8 cellular contexts compared by ENCODE assay signal in genomic region chr11:57335343-57336110, GRCh38. TPM values are rescaled to one million over a fixed set of nuclear protein-coding genes. Genes with fewer than 3 reads are reported as not detected.
DNase-seq lines count a peak whose midpoint lies in the region; ATAC-seq and TF ChIP-seq lines count a peak whose summit lies in the region.

SSRP1 (minus strand) TSS chr11:57335892; CDS start chr11:57335121, 771 bp downstream.

- H3K4me1 ChIP-seq in KMS-11 (ENCODE audit: low read depth, poor library complexity, severe bottlenecking), result peaks cover 22% of the 10 kb centered on the region

- H3K4me1 Mint-ChIP-seq in activated T-helper 2 cell treated with anti-CD3 and anti-CD28 coated beads, Interferon-gamma antibody, Interleukin-2, Interleukin-4, amounts not matched to agents 10 μg/mL and 5 μg/mL and 100 μg/mL, durations not matched to agents 14 hours and 24 hours and 36 hours (ENCODE audit: low read depth), result peaks cover 29% of the 10 kb centered on the region
- H3K4me1 Mint-ChIP-seq in natural killer cell treated with Interleukin-12 subunit alpha and Interleukin-12 subunit beta and Interleukin-15 and Interleukin-18, amount 100 ng/mL, for 72 hours (ENCODE audit: low read depth in 2 of 2), result peaks cover 28 to 32% of the 10 kb centered on the region in 2 donors

- H3K4me2 ChIP-seq in KMS-11, result peak within 1 kb of the TSS; percentile 84

- peak within 1 kb of the TSS; percentile 94 for H3K9ac ChIP-seq in KMS-11

- peak within 1 kb of the TSS; percentile 92 for H3K4me3 Mint-ChIP-seq in activated T-helper 2 cell treated with anti-CD3 and anti-CD28 coated beads, Interferon-gamma antibody, Interleukin-2, Interleukin-4, amounts not matched to agents 10 μg/mL and 5 μg/mL and 100 μg/mL, durations not matched to agents 14 hours and 24 hours and 36 hours (ENCODE audit: low read depth)
- H3K4me3 Mint-ChIP-seq in natural killer cell treated with Interleukin-12 subunit alpha and Interleukin-12 subunit beta and Interleukin-15 and Interleukin-18, amount 100 ng/mL, for 72 hours, result peak within 1 kb of the TSS; percentile 99

- H4K20me1 ChIP-seq in KMS-11 (ENCODE audit: insufficient read depth), result no peaks in the 10 kb centered on the region

- H3K36me3 Mint-ChIP-seq in activated T-helper 2 cell treated with anti-CD3 and anti-CD28 coated beads, Interferon-gamma antibody, Interleukin-2, Interleukin-4, amounts not matched to agents 10 μg/mL and 5 μg/mL and 100 μg/mL, durations not matched to agents 14 hours and 24 hours and 36 hours (ENCODE audit: low read depth), result peaks cover 46% of the 10 kb centered on the region
- H3K36me3 Mint-ChIP-seq in natural killer cell treated with Interleukin-12 subunit alpha and Interleukin-12 subunit beta and Interleukin-15 and Interleukin-18, amount 100 ng/mL, for 72 hours, result peaks cover 10% of the 10 kb centered on the region

- H3K36me3 ChIP-seq in KMS-11 (ENCODE audit: insufficient read depth), result peaks cover 4% of the 10 kb centered on the region; the same call in 1 of the 2 replicates

- no peak for TF ChIP-seq CTCF in KMS-11 (conservative IDR thresholded peaks at IDR 0.05; ENCODE audit: low read depth, low read length)
- no peak for TF ChIP-seq CTCF in fibroblast of pulmonary artery (IDR thresholded peaks at IDR 0.05; ENCODE audit: low read length, missing control alignments)

- H3K4me3 ChIP-seq in KMS-11 (IDR thresholded peaks at IDR 0.05; ENCODE audit: insufficient read depth, low read depth, low read length), result no peak within 1 kb of the TSS
- H3K4me3 ChIP-seq in fibroblast of pulmonary artery (replicated peaks; ENCODE audit: low read depth, low read length), result peak within 1 kb of the TSS; percentile 79

- ATAC-seq in GM21786 (IDR thresholded peaks at IDR 0.05; ENCODE audit: unreplicated experiment), result peak; percentile 99
- peak; percentile 98 to 99 for ATAC-seq in natural killer cell treated with Interleukin-12 subunit alpha and Interleukin-12 subunit beta and Interleukin-15 and Interleukin-18, amount 100 ng/mL, for 72 hours
- ATAC-seq in stimulated activated naive CD8-positive, alpha-beta T cell treated with anti-CD3 and anti-CD28 coated beads, Interleukin-15, Interleukin-2, amounts not matched to agents 100 U/mL and 50 U/mL, for 24 hours, result peak; percentile 98

- DNase-seq in Daoy (ENCODE audit: low read depth) (peak; percentile 94), RPMI7951 (ENCODE audit: low read depth) (peak; percentile 85), fibroblast of pulmonary artery (ENCODE audit: low read depth) (peak; percentile 87)
- peak; percentile 81 for DNase-seq in activated T-helper 2 cell treated with anti-CD3 and anti-CD28 coated beads, Interferon-gamma antibody, Interleukin-2, Interleukin-4, amounts not matched to agents 10 μg/mL and 5 μg/mL and 100 μg/mL, durations not matched to agents 14 hours and 24 hours and 36 hours (ENCODE audit: low spot score)
- peak; percentile 92 for DNase-seq in natural killer cell treated with Interleukin-12 subunit alpha and Interleukin-12 subunit beta and Interleukin-15 and Interleukin-18, amount 100 ng/mL, for 72 hours (ENCODE audit: low spot score)
- peak; percentile 87 for DNase-seq in stimulated activated naive CD8-positive, alpha-beta T cell treated with anti-CD3 and anti-CD28 coated beads, Interleukin-15, Interleukin-2, amounts not matched to agents 100 U/mL and 50 U/mL, for 24 hours

- no peaks in the 10 kb centered on the region for H3K9me3 Mint-ChIP-seq in activated T-helper 2 cell treated with anti-CD3 and anti-CD28 coated beads, Interferon-gamma antibody, Interleukin-2, Interleukin-4, amounts not matched to agents 10 μg/mL and 5 μg/mL and 100 μg/mL, durations not matched to agents 14 hours and 24 hours and 36 hours
- H3K9me3 Mint-ChIP-seq in natural killer cell treated with Interleukin-12 subunit alpha and Interleukin-12 subunit beta and Interleukin-15 and Interleukin-18, amount 100 ng/mL, for 72 hours, result no peaks in the 10 kb centered on the region

- peak within 1 kb of the TSS; percentile 95 for H3K27ac Mint-ChIP-seq in activated T-helper 2 cell treated with anti-CD3 and anti-CD28 coated beads, Interferon-gamma antibody, Interleukin-2, Interleukin-4, amounts not matched to agents 10 μg/mL and 5 μg/mL and 100 μg/mL, durations not matched to agents 14 hours and 24 hours and 36 hours
- H3K27ac Mint-ChIP-seq in natural killer cell treated with Interleukin-12 subunit alpha and Interleukin-12 subunit beta and Interleukin-15 and Interleukin-18, amount 100 ng/mL, for 72 hours, result peak within 1 kb of the TSS; percentile 91 to 94

- no peaks in the 10 kb centered on the region for H3K27me3 ChIP-seq in KMS-11 (ENCODE audit: insufficient read depth, low read depth)

- peaks cover 35% of the 10 kb centered on the region for H3K79me2 ChIP-seq in KMS-11 (ENCODE audit: insufficient read depth, low read depth)

- H2AFZ ChIP-seq in KMS-11 (ENCODE audit: low read depth), result peak within 1 kb of the TSS; percentile 66

- peaks cover 10% of the 10 kb centered on the region for H3K27me3 Mint-ChIP-seq in activated T-helper 2 cell treated with anti-CD3 and anti-CD28 coated beads, Interferon-gamma antibody, Interleukin-2, Interleukin-4, amounts not matched to agents 10 μg/mL and 5 μg/mL and 100 μg/mL, durations not matched to agents 14 hours and 24 hours and 36 hours (ENCODE audit: low read depth)
- peaks cover 2 to 3% of the 10 kb centered on the region in 2 donors for H3K27me3 Mint-ChIP-seq in natural killer cell treated with Interleukin-12 subunit alpha and Interleukin-12 subunit beta and Interleukin-15 and Interleukin-18, amount 100 ng/mL, for 72 hours

- peak within 1 kb of the TSS; percentile 74 for H3K27ac ChIP-seq in KMS-11

- intact Hi-C loops in activated T-helper 2 cell treated with anti-CD3 and anti-CD28 coated beads, Interferon-gamma antibody, Interleukin-2, Interleukin-4, amounts not matched to agents 10 μg/mL and 5 μg/mL and 100 μg/mL, durations not matched to agents 14 hours and 24 hours and 36 hours (cut with micrococcal nuclease), result loop anchor here (1.0 to 10.0 kb wide), 6 partner anchors 10 to 459 kb away; partner anchors contain the start of genes SLC43A3, TIMM10 and YPEL4

RNA-seq across cellular contexts. Expression of gene SSRP1, which starts in this region (rescaled TPM):
- total RNA-seq in Daoy (2014; rRNA removed; shearing (Covaris generic)), result 202 and 241 TPM in 2 replicates
- total RNA-seq in RPMI7951 (2014; rRNA removed; shearing (Covaris generic)), result 105 and 106 TPM in 2 replicates
- 214 and 218 TPM in 2 replicates for total RNA-seq in activated T-helper 2 cell treated with anti-CD3 and anti-CD28 coated beads, Interferon-gamma antibody, Interleukin-2, Interleukin-4, amounts not matched to agents 10 μg/mL and 5 μg/mL and 100 μg/mL, durations not matched to agents 14 hours and 24 hours and 36 hours
- total RNA-seq in natural killer cell treated with Interleukin-12 subunit alpha and Interleukin-12 subunit beta and Interleukin-15 and Interleukin-18, amount 100 ng/mL, for 72 hours, result 100 to 1,000 TPM; 143 to 210 TPM
